ENCODE assay signal across 9 cellular contexts in genomic region chr1:105793541-105794146, GRCh38.
DNase-seq lines count a peak whose midpoint lies in the region; ATAC-seq and TF ChIP-seq lines count a peak whose summit lies in the region.
"Had no signal": no experiment of that assay in that cellular context is flagged by ENCODE, and none has a peak within 500 bp of the region (broad histone marks: within the 10 kb centered on the region; RNA-seq: fewer than 3 reads in every experiment).

No MANE protein-coding gene starts in this region.

- no peak for TF ChIP-seq EP300 in ovary (IDR thresholded peaks at IDR 0.05)

- no peak for TF ChIP-seq POLR2A in ovary (IDR thresholded peaks at IDR 0.05)

- ATAC-seq in GM18873 (IDR thresholded peaks at IDR 0.05; ENCODE audit: low FRiP score, unreplicated experiment) (peak; percentile 59), HG03457 (IDR thresholded peaks at IDR 0.05; ENCODE audit: unreplicated experiment) (no peak)

- no peaks in the 10 kb centered on the region for H3K36me3 ChIP-seq in Caco-2 (ENCODE audit: control insufficient read depth, insufficient read depth, low read length)
- H3K36me3 ChIP-seq in ovary = no peaks in the 10 kb centered on the region
- H3K36me3 ChIP-seq: SJSA1 had no signal

- CTCF ChIA-PET in Caco-2 (lab: Charles Lee) = interaction anchor here (1.0 kb wide), 1 partner anchor 656 kb away, joined by 3 read pairs; no protein-coding TSS in a partner anchor

- 97 to 100% (median 97%) methylated on average over 1 of the region's 1 CpG for WGBS in ovary, 3 donors

- BruUV-seq in Caco-2 (replicated peaks; lab: Mats Ljungman, UMichigan) = no TSS peak

- H3K27me3 ChIP-seq in Caco-2 (replicated peaks; ENCODE audit: control insufficient read depth, insufficient read depth, low read length) (no peaks in the 10 kb centered on the region), ovary (no peaks in the 10 kb centered on the region)
- H3K27me3 ChIP-seq: SJSA1 had no signal

- H3K4me3 ChIP-seq in Caco-2 (ENCODE audit: low read depth, low read length) = no peak overlapping the region
- no peak overlapping the region for H3K4me3 ChIP-seq in epithelial cell of proximal tubule (ENCODE audit: low read depth, low read length)
- no peak overlapping the region for H3K4me3 ChIP-seq in ovary
- H3K4me3 ChIP-seq: SJSA1 had no signal

- no peak overlapping the region for H3K27ac Mint-ChIP-seq in Caco-2 (ENCODE audit: unreplicated experiment)
- no peak overlapping the region for H3K27ac Mint-ChIP-seq in activated T-helper 2 cell treated with anti-CD3 and anti-CD28 coated beads, Interferon-gamma antibody, Interleukin-2, Interleukin-4, amounts not matched to agents 10 μg/mL and 5 μg/mL and 100 μg/mL, durations not matched to agents 14 hours and 24 hours and 36 hours

- no peak overlapping the region for H3K4me3 Mint-ChIP-seq in Caco-2 (ENCODE audit: unreplicated experiment)
- no peak overlapping the region for H3K4me3 Mint-ChIP-seq in activated T-helper 2 cell treated with anti-CD3 and anti-CD28 coated beads, Interferon-gamma antibody, Interleukin-2, Interleukin-4, amounts not matched to agents 10 μg/mL and 5 μg/mL and 100 μg/mL, durations not matched to agents 14 hours and 24 hours and 36 hours (ENCODE audit: low read depth)

- H3K36me3 Mint-ChIP-seq in Caco-2 (ENCODE audit: insufficient read depth, unreplicated experiment) = no peaks in the 10 kb centered on the region
- no peaks in the 10 kb centered on the region for H3K36me3 Mint-ChIP-seq in activated T-helper 2 cell treated with anti-CD3 and anti-CD28 coated beads, Interferon-gamma antibody, Interleukin-2, Interleukin-4, amounts not matched to agents 10 μg/mL and 5 μg/mL and 100 μg/mL, durations not matched to agents 14 hours and 24 hours and 36 hours (ENCODE audit: low read depth)

- H3K9me3 ChIP-seq in Caco-2 (no peaks in the 10 kb centered on the region), ovary (no peaks in the 10 kb centered on the region)
- H3K9me3 ChIP-seq: SJSA1 had no signal

- peak; percentile 48 to 57 for TF ChIP-seq CTCF in Caco-2 (IDR thresholded peaks at IDR 0.05; ENCODE audit: insufficient read depth in 1 of 2, low read depth in 1 of 2, low read length in 1 of 2, severe bottlenecking in 1 of 2, unreplicated experiment in 1 of 2)
- TF ChIP-seq CTCF in epithelial cell of proximal tubule (conservative IDR thresholded peaks at IDR 0.05; ENCODE audit: low read depth, low read length) = peak; percentile 95
- peak; percentile 41 to 77 (median 63) for TF ChIP-seq CTCF in ovary (IDR thresholded peaks at IDR 0.05)

- H3K27me3 Mint-ChIP-seq in Caco-2 (ENCODE audit: insufficient read depth, unreplicated experiment) = no peaks in the 10 kb centered on the region
- no peaks in the 10 kb centered on the region for H3K27me3 Mint-ChIP-seq in activated T-helper 2 cell treated with anti-CD3 and anti-CD28 coated beads, Interferon-gamma antibody, Interleukin-2, Interleukin-4, amounts not matched to agents 10 μg/mL and 5 μg/mL and 100 μg/mL, durations not matched to agents 14 hours and 24 hours and 36 hours (ENCODE audit: low read depth)

- H3K27ac ChIP-seq in ovary = no peak overlapping the region
- H3K27ac ChIP-seq: SJSA1 had no signal

- intact Hi-C loops in Caco-2 (cut with micrococcal nuclease; ENCODE audit: unreplicated experiment) (loop anchor here (2.0 kb wide), 2 partner anchors 1013 to 1145 kb away; no protein-coding TSS in a partner anchor), ovary (cut with DNase I) (loop anchor here in 1 of 4 donors (5.0 kb wide), 1 partner anchor 1006 kb away; no protein-coding TSS in a partner anchor)
- intact Hi-C loops in activated T-helper 2 cell treated with anti-CD3 and anti-CD28 coated beads, Interferon-gamma antibody, Interleukin-2, Interleukin-4, amounts not matched to agents 10 μg/mL and 5 μg/mL and 100 μg/mL, durations not matched to agents 14 hours and 24 hours and 36 hours (cut with micrococcal nuclease) = no loop called here

- DNase-seq in Caco-2 = peak; percentile 32 to 36
- peak; percentile 59 for DNase-seq in KBM-7
- DNase-seq in OCI-M1 (lab: John Stamatoyannopoulos, UW) = peak; percentile 84
- DNase-seq in epithelial cell of proximal tubule (ENCODE audit: low read depth) = peak; percentile 9
- peak; percentile 54 to 76 (median 66) for DNase-seq in ovary
- no peak for DNase-seq in activated T-helper 2 cell treated with anti-CD3 and anti-CD28 coated beads, Interferon-gamma antibody, Interleukin-2, Interleukin-4, amounts not matched to agents 10 μg/mL and 5 μg/mL and 100 μg/mL, durations not matched to agents 14 hours and 24 hours and 36 hours (ENCODE audit: low spot score)

- in situ Hi-C loops in KBM-7 (cut with MboI; ENCODE audit: low pct_unique_long_range_greater_than_20kb, low sequenced_read_pairs) = no loop called here

- H3K9me3 Mint-ChIP-seq in Caco-2 (ENCODE audit: unreplicated experiment) = no peaks in the 10 kb centered on the region
- peaks cover 6% of the 10 kb centered on the region for H3K9me3 Mint-ChIP-seq in activated T-helper 2 cell treated with anti-CD3 and anti-CD28 coated beads, Interferon-gamma antibody, Interleukin-2, Interleukin-4, amounts not matched to agents 10 μg/mL and 5 μg/mL and 100 μg/mL, durations not matched to agents 14 hours and 24 hours and 36 hours

- no peaks in the 10 kb centered on the region for H3K4me1 ChIP-seq in Caco-2
- H3K4me1 ChIP-seq in ovary (ENCODE audit: insufficient read depth) = no peaks in the 10 kb centered on the region
- H3K4me1 ChIP-seq: SJSA1 had no signal

- no peaks in the 10 kb centered on the region for H3K4me1 Mint-ChIP-seq in Caco-2 (ENCODE audit: low read depth, unreplicated experiment)
- no peaks in the 10 kb centered on the region for H3K4me1 Mint-ChIP-seq in activated T-helper 2 cell treated with anti-CD3 and anti-CD28 coated beads, Interferon-gamma antibody, Interleukin-2, Interleukin-4, amounts not matched to agents 10 μg/mL and 5 μg/mL and 100 μg/mL, durations not matched to agents 14 hours and 24 hours and 36 hours (ENCODE audit: low read depth)

- POLR2A ChIA-PET in Caco-2 (lab: Charles Lee) = no interaction called here
